In genomic region chr6:30717129-30717844, GRCh38 we compare ENCODE assay signal across 1 cellular context.
A peak's percentile ranks its signal among the peaks of the same experiment; 100 is the strongest.
TF ChIP-seq lines count a peak whose summit lies in the region.

A gene with protein sequence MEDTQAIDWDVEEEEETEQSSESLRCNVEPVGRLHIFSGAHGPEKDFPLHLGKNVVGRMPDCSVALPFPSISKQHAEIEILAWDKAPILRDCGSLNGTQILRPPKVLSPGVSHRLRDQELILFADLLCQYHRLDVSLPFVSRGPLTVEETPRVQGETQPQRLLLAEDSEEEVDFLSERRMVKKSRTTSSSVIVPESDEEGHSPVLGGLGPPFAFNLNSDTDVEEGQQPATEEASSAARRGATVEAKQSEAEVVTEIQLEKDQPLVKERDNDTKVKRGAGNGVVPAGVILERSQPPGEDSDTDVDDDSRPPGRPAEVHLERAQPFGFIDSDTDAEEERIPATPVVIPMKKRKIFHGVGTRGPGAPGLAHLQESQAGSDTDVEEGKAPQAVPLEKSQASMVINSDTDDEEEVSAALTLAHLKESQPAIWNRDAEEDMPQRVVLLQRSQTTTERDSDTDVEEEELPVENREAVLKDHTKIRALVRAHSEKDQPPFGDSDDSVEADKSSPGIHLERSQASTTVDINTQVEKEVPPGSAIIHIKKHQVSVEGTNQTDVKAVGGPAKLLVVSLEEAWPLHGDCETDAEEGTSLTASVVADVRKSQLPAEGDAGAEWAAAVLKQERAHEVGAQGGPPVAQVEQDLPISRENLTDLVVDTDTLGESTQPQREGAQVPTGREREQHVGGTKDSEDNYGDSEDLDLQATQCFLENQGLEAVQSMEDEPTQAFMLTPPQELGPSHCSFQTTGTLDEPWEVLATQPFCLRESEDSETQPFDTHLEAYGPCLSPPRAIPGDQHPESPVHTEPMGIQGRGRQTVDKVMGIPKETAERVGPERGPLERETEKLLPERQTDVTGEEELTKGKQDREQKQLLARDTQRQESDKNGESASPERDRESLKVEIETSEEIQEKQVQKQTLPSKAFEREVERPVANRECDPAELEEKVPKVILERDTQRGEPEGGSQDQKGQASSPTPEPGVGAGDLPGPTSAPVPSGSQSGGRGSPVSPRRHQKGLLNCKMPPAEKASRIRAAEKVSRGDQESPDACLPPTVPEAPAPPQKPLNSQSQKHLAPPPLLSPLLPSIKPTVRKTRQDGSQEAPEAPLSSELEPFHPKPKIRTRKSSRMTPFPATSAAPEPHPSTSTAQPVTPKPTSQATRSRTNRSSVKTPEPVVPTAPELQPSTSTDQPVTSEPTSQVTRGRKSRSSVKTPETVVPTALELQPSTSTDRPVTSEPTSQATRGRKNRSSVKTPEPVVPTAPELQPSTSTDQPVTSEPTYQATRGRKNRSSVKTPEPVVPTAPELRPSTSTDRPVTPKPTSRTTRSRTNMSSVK (N-terminal part only) (minus strand): TSS chr6:30717281. CDS start chr6:30715175, 2,106 bp downstream.

TF ChIP-seq in HepG2, 621 proteins besides CTCF, POLR2A, EP300 and RAD21 (continued from another document and continues in another):
- no peak; the same call in 1 of the 2 replicates for TF ChIP-seq DZIP1 (CRISPR knock-in tag; IDR thresholded peaks at IDR 0.05)
- TF ChIP-seq YY1 (IDR thresholded peaks at IDR 0.05; ENCODE audit: insufficient read depth, insufficient replicate concordance, low read depth, low read length): peak; percentile 94
- TF ChIP-seq ZBTB1 (CRISPR knock-in tag; IDR thresholded peaks at IDR 0.05; ENCODE audit: borderline replicate concordance): no peak
- TF ChIP-seq, protein P1, sequence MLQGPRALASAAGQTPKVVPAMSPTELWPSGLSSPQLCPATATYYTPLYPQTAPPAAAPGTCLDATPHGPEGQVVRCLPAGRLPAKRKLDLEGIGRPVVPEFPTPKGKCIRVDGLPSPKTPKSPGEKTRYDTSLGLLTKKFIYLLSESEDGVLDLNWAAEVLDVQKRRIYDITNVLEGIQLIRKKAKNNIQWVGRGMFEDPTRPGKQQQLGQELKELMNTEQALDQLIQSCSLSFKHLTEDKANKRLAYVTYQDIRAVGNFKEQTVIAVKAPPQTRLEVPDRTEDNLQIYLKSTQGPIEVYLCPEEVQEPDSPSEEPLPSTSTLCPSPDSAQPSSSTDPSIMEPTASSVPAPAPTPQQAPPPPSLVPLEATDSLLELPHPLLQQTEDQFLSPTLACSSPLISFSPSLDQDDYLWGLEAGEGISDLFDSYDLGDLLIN (CRISPR knock-in tag; IDR thresholded peaks at IDR 0.05; ENCODE audit: borderline replicate concordance): peak; percentile 99; the same call in 1 of the 2 replicates
- TF ChIP-seq, protein P2, sequence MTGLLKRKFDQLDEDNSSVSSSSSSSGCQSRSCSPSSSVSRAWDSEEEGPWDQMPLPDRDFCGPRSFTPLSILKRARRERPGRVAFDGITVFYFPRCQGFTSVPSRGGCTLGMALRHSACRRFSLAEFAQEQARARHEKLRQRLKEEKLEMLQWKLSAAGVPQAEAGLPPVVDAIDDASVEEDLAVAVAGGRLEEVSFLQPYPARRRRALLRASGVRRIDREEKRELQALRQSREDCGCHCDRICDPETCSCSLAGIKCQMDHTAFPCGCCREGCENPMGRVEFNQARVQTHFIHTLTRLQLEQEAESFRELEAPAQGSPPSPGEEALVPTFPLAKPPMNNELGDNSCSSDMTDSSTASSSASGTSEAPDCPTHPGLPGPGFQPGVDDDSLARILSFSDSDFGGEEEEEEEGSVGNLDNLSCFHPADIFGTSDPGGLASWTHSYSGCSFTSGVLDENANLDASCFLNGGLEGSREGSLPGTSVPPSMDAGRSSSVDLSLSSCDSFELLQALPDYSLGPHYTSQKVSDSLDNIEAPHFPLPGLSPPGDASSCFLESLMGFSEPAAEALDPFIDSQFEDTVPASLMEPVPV (CRISPR knock-in tag; IDR thresholded peaks at IDR 0.05): peak; percentile 94
- TF ChIP-seq ZNF225 (CRISPR knock-in tag; IDR thresholded peaks at IDR 0.05): peak; percentile 87
- TF ChIP-seq NCOA2 (CRISPR knock-in tag; IDR thresholded peaks at IDR 0.05): peak; percentile 80; the same call in 1 of the 2 replicates
- peak; percentile 99 for TF ChIP-seq ZNF772 (CRISPR knock-in tag; IDR thresholded peaks at IDR 0.05)
- TF ChIP-seq, protein P3, sequence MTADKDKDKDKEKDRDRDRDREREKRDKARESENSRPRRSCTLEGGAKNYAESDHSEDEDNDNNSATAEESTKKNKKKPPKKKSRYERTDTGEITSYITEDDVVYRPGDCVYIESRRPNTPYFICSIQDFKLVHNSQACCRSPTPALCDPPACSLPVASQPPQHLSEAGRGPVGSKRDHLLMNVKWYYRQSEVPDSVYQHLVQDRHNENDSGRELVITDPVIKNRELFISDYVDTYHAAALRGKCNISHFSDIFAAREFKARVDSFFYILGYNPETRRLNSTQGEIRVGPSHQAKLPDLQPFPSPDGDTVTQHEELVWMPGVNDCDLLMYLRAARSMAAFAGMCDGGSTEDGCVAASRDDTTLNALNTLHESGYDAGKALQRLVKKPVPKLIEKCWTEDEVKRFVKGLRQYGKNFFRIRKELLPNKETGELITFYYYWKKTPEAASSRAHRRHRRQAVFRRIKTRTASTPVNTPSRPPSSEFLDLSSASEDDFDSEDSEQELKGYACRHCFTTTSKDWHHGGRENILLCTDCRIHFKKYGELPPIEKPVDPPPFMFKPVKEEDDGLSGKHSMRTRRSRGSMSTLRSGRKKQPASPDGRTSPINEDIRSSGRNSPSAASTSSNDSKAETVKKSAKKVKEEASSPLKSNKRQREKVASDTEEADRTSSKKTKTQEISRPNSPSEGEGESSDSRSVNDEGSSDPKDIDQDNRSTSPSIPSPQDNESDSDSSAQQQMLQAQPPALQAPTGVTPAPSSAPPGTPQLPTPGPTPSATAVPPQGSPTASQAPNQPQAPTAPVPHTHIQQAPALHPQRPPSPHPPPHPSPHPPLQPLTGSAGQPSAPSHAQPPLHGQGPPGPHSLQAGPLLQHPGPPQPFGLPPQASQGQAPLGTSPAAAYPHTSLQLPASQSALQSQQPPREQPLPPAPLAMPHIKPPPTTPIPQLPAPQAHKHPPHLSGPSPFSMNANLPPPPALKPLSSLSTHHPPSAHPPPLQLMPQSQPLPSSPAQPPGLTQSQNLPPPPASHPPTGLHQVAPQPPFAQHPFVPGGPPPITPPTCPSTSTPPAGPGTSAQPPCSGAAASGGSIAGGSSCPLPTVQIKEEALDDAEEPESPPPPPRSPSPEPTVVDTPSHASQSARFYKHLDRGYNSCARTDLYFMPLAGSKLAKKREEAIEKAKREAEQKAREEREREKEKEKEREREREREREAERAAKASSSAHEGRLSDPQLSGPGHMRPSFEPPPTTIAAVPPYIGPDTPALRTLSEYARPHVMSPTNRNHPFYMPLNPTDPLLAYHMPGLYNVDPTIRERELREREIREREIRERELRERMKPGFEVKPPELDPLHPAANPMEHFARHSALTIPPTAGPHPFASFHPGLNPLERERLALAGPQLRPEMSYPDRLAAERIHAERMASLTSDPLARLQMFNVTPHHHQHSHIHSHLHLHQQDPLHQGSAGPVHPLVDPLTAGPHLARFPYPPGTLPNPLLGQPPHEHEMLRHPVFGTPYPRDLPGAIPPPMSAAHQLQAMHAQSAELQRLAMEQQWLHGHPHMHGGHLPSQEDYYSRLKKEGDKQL (CRISPR knock-in tag; IDR thresholded peaks at IDR 0.05; ENCODE audit: low read depth): peak; percentile 88
- no peak for TF ChIP-seq MTF2 (CRISPR knock-in tag; IDR thresholded peaks at IDR 0.05; ENCODE audit: borderline replicate concordance)
- no peak for TF ChIP-seq ISX (CRISPR knock-in tag; conservative IDR thresholded peaks at IDR 0.05)
- no peak for TF ChIP-seq SNAI1 (CRISPR knock-in tag; IDR thresholded peaks at IDR 0.05; ENCODE audit: borderline replicate concordance)
- peak; percentile 29; the same call in 1 of the 2 replicates for TF ChIP-seq RCOR2 (CRISPR knock-in tag; IDR thresholded peaks at IDR 0.05)
- TF ChIP-seq KLF16 (CRISPR knock-in tag; IDR thresholded peaks at IDR 0.05): peak in 1 of 2 experiments; percentile 96; a peak in 2 of 4 replicates
- peak; percentile 89; the same call in 1 of the 2 replicates for TF ChIP-seq ZNF841 (CRISPR knock-in tag; IDR thresholded peaks at IDR 0.05; ENCODE audit: borderline replicate concordance)
- peak; percentile 89 for TF ChIP-seq ZNF343 (CRISPR knock-in tag; IDR thresholded peaks at IDR 0.05)
- TF ChIP-seq DRAP1 (CRISPR knock-in tag; IDR thresholded peaks at IDR 0.05): peak; percentile 98
- TF ChIP-seq KDM6A (CRISPR knock-in tag; IDR thresholded peaks at IDR 0.05; ENCODE audit: low read depth): no peak
- TF ChIP-seq ZNF720 (CRISPR knock-in tag; IDR thresholded peaks at IDR 0.05): 0 out of 2 replicates have a peak, but pooled peaks have one; percentile 68
- 0 out of 2 replicates have a peak, but pooled peaks have one; percentile 14 for TF ChIP-seq ZBTB21 (CRISPR knock-in tag; IDR thresholded peaks at IDR 0.05)
- peak; percentile 83 for TF ChIP-seq ZFX (CRISPR knock-in tag; IDR thresholded peaks at IDR 0.05; ENCODE audit: low read depth)
- peak; percentile 96 for TF ChIP-seq NFYC (CRISPR knock-in tag; IDR thresholded peaks at IDR 0.05)
- peak; percentile 60; the same call in 1 of the 2 replicates for TF ChIP-seq ZNF274 (CRISPR knock-in tag; IDR thresholded peaks at IDR 0.05)
- TF ChIP-seq ZNF768 (CRISPR knock-in tag; IDR thresholded peaks at IDR 0.05): peak; percentile 30; the same call in 1 of the 2 replicates
- peak; percentile 62 for TF ChIP-seq RFX5 (IDR thresholded peaks at IDR 0.05; ENCODE audit: low read depth, low read length)
- no peak for TF ChIP-seq AKAP8 (CRISPR knock-in tag; IDR thresholded peaks at IDR 0.05)
- TF ChIP-seq RFXANK (CRISPR knock-in tag; IDR thresholded peaks at IDR 0.05): peak; percentile 93; the same call in 1 of the 2 replicates
- peak; percentile 52; the same call in 1 of the 2 replicates for TF ChIP-seq PPARG (CRISPR knock-in tag; conservative IDR thresholded peaks at IDR 0.05)
- TF ChIP-seq ZNF281 (CRISPR knock-in tag; IDR thresholded peaks at IDR 0.05; ENCODE audit: borderline replicate concordance): peak; percentile 53; the same call in 1 of the 2 replicates
- TF ChIP-seq ZNF143 (CRISPR knock-in tag; IDR thresholded peaks at IDR 0.05): peak; percentile 84
- TF ChIP-seq ZMAT3 (CRISPR knock-in tag; conservative IDR thresholded peaks at IDR 0.05): peak; percentile 73; the same call in 1 of the 2 replicates
- peak; percentile 98 for TF ChIP-seq ZNF331 (CRISPR knock-in tag; IDR thresholded peaks at IDR 0.05)
- TF ChIP-seq ZNF441 (CRISPR knock-in tag; IDR thresholded peaks at IDR 0.05; ENCODE audit: borderline replicate concordance): 0 out of 2 replicates have a peak, but pooled peaks have one; percentile 13
- peak; percentile 100 for TF ChIP-seq U2AF1 (optimal IDR thresholded peaks at IDR 0.05; ENCODE audit: low read depth, low read length)
- no peak for TF ChIP-seq ZNF451 (CRISPR knock-in tag; IDR thresholded peaks at IDR 0.05)
- 0 out of 2 replicates have a peak, but pooled peaks have one; percentile 74 for TF ChIP-seq ZNF337 (CRISPR knock-in tag; IDR thresholded peaks at IDR 0.05; ENCODE audit: borderline replicate concordance, low read depth)
- no peak; the same call in 1 of the 2 replicates for TF ChIP-seq KLF15 (CRISPR knock-in tag; IDR thresholded peaks at IDR 0.05; ENCODE audit: borderline replicate concordance)
- peak; percentile 86 for TF ChIP-seq RXRA (CRISPR knock-in tag; IDR thresholded peaks at IDR 0.05)
